ENCODE assay signal across 17 cellular contexts in the genomic region with DNA sequence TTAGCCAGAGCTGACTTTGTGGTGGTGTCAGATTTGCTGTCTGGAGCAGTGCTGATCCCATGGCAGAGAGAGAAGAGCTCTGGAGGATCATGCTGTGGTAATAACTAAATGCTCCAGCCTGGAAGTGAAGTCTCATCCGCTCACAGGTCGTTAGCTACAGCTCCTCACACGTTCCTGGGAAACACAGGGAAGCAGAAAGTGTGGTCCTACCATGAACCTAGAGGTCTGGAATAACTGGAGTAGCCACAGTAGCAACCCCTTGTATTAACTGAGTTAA. TPM values are rescaled to one million over a fixed set of nuclear protein-coding genes. Genes with fewer than 3 reads are reported as not detected.
DNase-seq lines count a peak whose midpoint lies in the region; ATAC-seq and TF ChIP-seq lines count a peak whose summit lies in the region.
"Had no signal": no experiment of that assay in that cellular context is flagged by ENCODE, and none has a peak within 500 bp of the region (broad histone marks: within the 10 kb centered on the region; RNA-seq: fewer than 3 reads in every experiment).

No MANE protein-coding gene starts in this region.

- H3K27ac Mint-ChIP-seq in activated CD4-positive, alpha-beta T cell treated with anti-CD3 and anti-CD28 coated beads for 36 hours: peak overlapping the region; percentile 47
- H3K27ac Mint-ChIP-seq in WTC11 (0 out of 2 replicates have a peak overlapping the region, but pooled peaks have one; percentile 48), progenitor cell of endocrine pancreas (peak overlapping the region; percentile 61)
- H3K27ac Mint-ChIP-seq: activated B cell treated with CpG ODN at 0.5 μM for 24 hours, CD14-positive monocyte had no signal

- WGBS in lower leg skin, 2 donors: 96 to 97% methylated on average over 3 of the region's 3 CpGs

- H3K4me3 ChIP-seq in lower leg skin (ENCODE audit: low read depth, poor library complexity, severe bottlenecking): no peak overlapping the region
- H3K4me3 ChIP-seq: lower lobe of right lung had no signal

- no peak for ATAC-seq in activated CD4-positive, alpha-beta T cell treated with anti-CD3 and anti-CD28 coated beads for 36 hours
- ATAC-seq in WTC11: no peak
- peak; percentile 9 for ATAC-seq in esophagus mucosa
- no peak for ATAC-seq in HG03175 (IDR thresholded peaks at IDR 0.05; ENCODE audit: unreplicated experiment)
- no peak for ATAC-seq in HG03108 (IDR thresholded peaks at IDR 0.05; ENCODE audit: unreplicated experiment)

- H3K4me3 Mint-ChIP-seq in activated CD4-positive, alpha-beta T cell treated with anti-CD3 and anti-CD28 coated beads for 36 hours: peak overlapping the region; percentile 10
- H3K4me3 Mint-ChIP-seq in WTC11 (no peak overlapping the region), progenitor cell of endocrine pancreas (ENCODE audit: low read depth) (peak overlapping the region; percentile 25)
- H3K4me3 Mint-ChIP-seq: CD14-positive monocyte had no signal

- no peak for DNase-seq in activated CD4-positive, alpha-beta T cell treated with anti-CD3 and anti-CD28 coated beads for 36 hours
- DNase-seq in activated CD4-positive, alpha-beta T cell treated with anti-CD3 and anti-CD28 coated beads, Interleukin-2, amount 50 U/mL, for 1 hour: no peak
- no peak for DNase-seq in WTC11 (ENCODE audit: low spot score)
- DNase-seq in progenitor cell of endocrine pancreas (ENCODE audit: low spot score, unreplicated experiment): no peak
- no peak for DNase-seq in lower leg skin (ENCODE audit: low spot score in 2 of 2)
- DNase-seq: activated B cell treated with CpG ODN at 0.5 μM for 24 hours; activated gamma-delta T cell treated with Interleukin-2 at 50 U/mL for 16 hours; cortex of kidney; DMS79; lower lobe of right lung; NCI-H1436; retina; stimulated activated naive CD4-positive, alpha-beta T cell treated with Interleukin-2 at 50 U/mL for 16 hours had no signal

- H3K36me3 Mint-ChIP-seq in activated CD4-positive, alpha-beta T cell treated with anti-CD3 and anti-CD28 coated beads for 36 hours (ENCODE audit: low read depth): peaks cover 72% of the 10 kb centered on the region
- peaks cover 49% of the 10 kb centered on the region for H3K36me3 Mint-ChIP-seq in WTC11
- H3K36me3 Mint-ChIP-seq in progenitor cell of endocrine pancreas (ENCODE audit: insufficient read depth): peaks cover 25% of the 10 kb centered on the region

- H3K4me1 Mint-ChIP-seq in activated CD4-positive, alpha-beta T cell treated with anti-CD3 and anti-CD28 coated beads for 36 hours: peaks cover 53% of the 10 kb centered on the region
- peaks cover 31% of the 10 kb centered on the region for H3K4me1 Mint-ChIP-seq in WTC11
- H3K4me1 Mint-ChIP-seq in progenitor cell of endocrine pancreas (ENCODE audit: low read depth): peaks cover 17% of the 10 kb centered on the region

- CTCF ChIA-PET in activated CD4-positive, alpha-beta T cell treated with anti-CD3 and anti-CD28 coated beads for 36 hours (lab: Charles Lee): interaction anchor here (0.6 to 1.5 kb wide), 3 partner anchors 8 to 360 kb away, joined by 3 to 4 read pairs (median 3); no protein-coding TSS in a partner anchor
- CTCF ChIA-PET in WTC11 (lab: Charles Lee): no interaction called here

- TF ChIP-seq CTCF in WTC11 (IDR thresholded peaks at IDR 0.05) (no peak), progenitor cell of endocrine pancreas (IDR thresholded peaks at IDR 0.05; ENCODE audit: unreplicated experiment) (no peak), lower leg skin (IDR thresholded peaks at IDR 0.05) (no peak)

- POLR2A ChIA-PET in activated CD4-positive, alpha-beta T cell treated with anti-CD3 and anti-CD28 coated beads for 36 hours (lab: Charles Lee): no interaction called here
- POLR2A ChIA-PET in WTC11 (lab: Charles Lee): no interaction called here

- no peaks in the 10 kb centered on the region for H3K27me3 Mint-ChIP-seq in activated CD4-positive, alpha-beta T cell treated with anti-CD3 and anti-CD28 coated beads for 36 hours
- H3K27me3 Mint-ChIP-seq in WTC11 (ENCODE audit: low read depth) (no peaks in the 10 kb centered on the region), progenitor cell of endocrine pancreas (no peaks in the 10 kb centered on the region)
- H3K27me3 Mint-ChIP-seq: activated B cell treated with CpG ODN at 0.5 μM for 24 hours had no signal

- peaks cover 10% of the 10 kb centered on the region for H3K9me3 Mint-ChIP-seq in activated CD4-positive, alpha-beta T cell treated with anti-CD3 and anti-CD28 coated beads for 36 hours (ENCODE audit: low read depth)
- H3K9me3 Mint-ChIP-seq in WTC11 (peaks cover 20% of the 10 kb centered on the region), progenitor cell of endocrine pancreas (ENCODE audit: low read depth) (no peaks in the 10 kb centered on the region)

- intact Hi-C loops in activated CD4-positive, alpha-beta T cell treated with anti-CD3 and anti-CD28 coated beads for 36 hours (cut with DNase I, micrococcal nuclease): loop anchor here (5.0 to 10.0 kb wide), 5 partner anchors 283 to 1697 kb away; partner anchors contain the start of genes RANBP9 (in 1 of the 2), SIRT5 (in 1 of the 2) and TFAP2A (in 1 of the 2)
- intact Hi-C loops in lower leg skin (cut with DNase I; ENCODE audit: low total_unique reads): no loop called here

- TF ChIP-seq POLR2A in lower leg skin (IDR thresholded peaks at IDR 0.05): no peak

TF ChIP-seq in WTC11, 78 proteins besides CTCF, POLR2A, EP300 and RAD21:
- TF ChIP-seq ZNF671 (CRISPR knock-in tag; IDR thresholded peaks at IDR 0.05) (no peak), ZNF232 (CRISPR knock-in tag; IDR thresholded peaks at IDR 0.05) (no peak), USF1 (CRISPR knock-in tag; IDR thresholded peaks at IDR 0.05) (no peak), CREB1 (CRISPR knock-in tag; IDR thresholded peaks at IDR 0.05) (no peak), NR2C2 (CRISPR knock-in tag; IDR thresholded peaks at IDR 0.05) (no peak), NFYB (CRISPR knock-in tag; conservative IDR thresholded peaks at IDR 0.05; ENCODE audit: low read depth) (no peak), ATF2 (CRISPR knock-in tag; IDR thresholded peaks at IDR 0.05; ENCODE audit: borderline replicate concordance, low read depth) (no peak), ELF4 (CRISPR knock-in tag; IDR thresholded peaks at IDR 0.05; ENCODE audit: low read depth) (no peak), CBFB (CRISPR knock-in tag; IDR thresholded peaks at IDR 0.05; ENCODE audit: low read depth) (no peak), ZNF416 (CRISPR knock-in tag; IDR thresholded peaks at IDR 0.05) (no peak)
- TF ChIP-seq, protein P1, sequence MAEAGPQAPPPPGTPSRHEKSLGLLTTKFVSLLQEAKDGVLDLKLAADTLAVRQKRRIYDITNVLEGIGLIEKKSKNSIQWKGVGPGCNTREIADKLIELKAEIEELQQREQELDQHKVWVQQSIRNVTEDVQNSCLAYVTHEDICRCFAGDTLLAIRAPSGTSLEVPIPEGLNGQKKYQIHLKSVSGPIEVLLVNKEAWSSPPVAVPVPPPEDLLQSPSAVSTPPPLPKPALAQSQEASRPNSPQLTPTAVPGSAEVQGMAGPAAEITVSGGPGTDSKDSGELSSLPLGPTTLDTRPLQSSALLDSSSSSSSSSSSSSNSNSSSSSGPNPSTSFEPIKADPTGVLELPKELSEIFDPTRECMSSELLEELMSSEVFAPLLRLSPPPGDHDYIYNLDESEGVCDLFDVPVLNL (CRISPR knock-in tag; IDR thresholded peaks at IDR 0.05; ENCODE audit: borderline replicate concordance, low read depth): no peak
- TF ChIP-seq, protein P2, sequence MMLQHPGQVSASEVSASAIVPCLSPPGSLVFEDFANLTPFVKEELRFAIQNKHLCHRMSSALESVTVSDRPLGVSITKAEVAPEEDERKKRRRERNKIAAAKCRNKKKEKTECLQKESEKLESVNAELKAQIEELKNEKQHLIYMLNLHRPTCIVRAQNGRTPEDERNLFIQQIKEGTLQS (CRISPR knock-in tag; conservative IDR thresholded peaks at IDR 0.05): no peak

RNA-seq across cellular contexts. Expression of gene HIVEP1, which starts 2.7 kb away (rescaled TPM):
- total RNA-seq in activated CD4-positive, alpha-beta T cell treated with anti-CD3 and anti-CD28 coated beads for 36 hours: 10 to 100 TPM; 45.9 to 71.6 TPM
- total RNA-seq in WTC11 (2021): 19.9 to 24.3 TPM (median 20.9 TPM) in 3 replicates
- 23.7 TPM for total RNA-seq in esophagus mucosa
- 29.8 and 35.7 TPM in 2 replicates for total RNA-seq in progenitor cell of endocrine pancreas
- 10 to 100 TPM; 23.2 to 41.5 (median 32.6) TPM for total RNA-seq in lower leg skin
